In genomic region chr6:41750374-41750773, GRCh38 we compare ENCODE assay signal across 9 cellular contexts. TPM values are rescaled to one million over a fixed set of nuclear protein-coding genes. Genes with fewer than 3 reads are reported as not detected.
"Had no signal": no experiment of that assay in that cellular context is flagged by ENCODE, and none has a peak within 500 bp of the region (broad histone marks: within the 10 kb centered on the region; RNA-seq: fewer than 3 reads in every experiment).

No MANE protein-coding gene starts in this region.

- H3K4me2 ChIP-seq: KMS-11 had no signal

- H3K27ac ChIP-seq: HL-60, KMS-11 had no signal

- H3K9ac ChIP-seq: KMS-11 had no signal

- ATAC-seq: HepG2 had no signal

- DNase-seq: IMR-90, KBM-7, KG1 had no signal

- FAIRE-seq: HepG2, HTR-8/SVneo had no signal

RNA-seq across cellular contexts. Expression of gene PGC, which starts 3.2 kb away (rescaled TPM):
- total RNA-seq: HT1080, IMR-90 had no signal
- polyA plus RNA-seq: IgD-negative memory B cell, IMR-90 had no signal

RNA-seq across cellular contexts. Expression of gene PRICKLE4, which starts 30.2 kb away (rescaled TPM):
- total RNA-seq: IMR-90 had no signal
- polyA plus RNA-seq: IgD-negative memory B cell had no signal
